Comparison of ENCODE assay signal across 16 cellular contexts in the genomic region with DNA sequence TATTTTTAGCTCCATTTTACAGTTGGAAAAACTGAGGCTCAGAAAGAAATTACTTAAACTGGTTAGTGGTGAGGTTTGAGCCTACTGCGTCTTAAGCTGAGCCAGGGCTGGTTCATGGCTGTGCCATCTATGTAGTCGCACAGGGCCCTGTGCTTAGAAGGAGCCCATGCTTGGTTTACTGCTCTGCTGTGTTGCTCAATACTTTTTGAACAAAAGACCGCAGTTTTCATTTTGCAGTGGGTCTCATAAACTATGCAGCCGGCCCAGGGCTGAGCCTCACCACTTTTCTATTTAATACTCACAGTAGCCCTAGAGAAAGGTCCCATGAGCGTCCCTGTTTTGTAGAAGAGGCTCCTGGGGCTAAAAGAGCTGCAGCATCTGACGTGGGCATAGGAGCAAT. TPM values are rescaled to one million over a fixed set of nuclear protein-coding genes. Genes with fewer than 3 reads are reported as not detected.
DNase-seq lines count a peak whose midpoint lies in the region; ATAC-seq and TF ChIP-seq lines count a peak whose summit lies in the region.
"Had no signal": no experiment of that assay in that cellular context is flagged by ENCODE, and none has a peak within 500 bp of the region (broad histone marks: within the 10 kb centered on the region; RNA-seq: fewer than 3 reads in every experiment).

No MANE protein-coding gene starts in this region.

- intact Hi-C loops in Right ventricle myocardium inferior (cut with DNase I) (no loop called here), cardiac septum (cut with DNase I) (no loop called here), upper lobe of right lung (cut with DNase I) (no loop called here)

- H3K9ac ChIP-seq in duodenal mucosa (ENCODE audit: low read depth in 1 of 2, low read length in 2 of 2) = no peak overlapping the region

- H3K27me3 ChIP-seq in duodenal mucosa (ENCODE audit: control insufficient read depth in 1 of 2, insufficient read depth in 2 of 2, low read length in 2 of 2) (no peaks in the 10 kb centered on the region), mononuclear cell (ENCODE audit: insufficient read depth, low read length) (no peaks in the 10 kb centered on the region), upper lobe of right lung (no peaks in the 10 kb centered on the region)
- H3K27me3 ChIP-seq: uterus had no signal

- H3K4me3 ChIP-seq in duodenal mucosa (ENCODE audit: low read depth in 1 of 2, low read length in 2 of 2) (peak overlapping the region in 1 of 2 donors; percentile 38), mononuclear cell (ENCODE audit: low read length) (peak overlapping the region; percentile 58), upper lobe of right lung (peak overlapping the region; percentile 36)
- H3K4me3 ChIP-seq: uterus had no signal

- H3K27ac ChIP-seq in duodenal mucosa (ENCODE audit: low read depth, low read length) (peak overlapping the region; percentile 12), upper lobe of right lung (peak overlapping the region; percentile 79)
- H3K27ac ChIP-seq: brain microvascular endothelial cell, WERI-Rb-1 had no signal

- DNase-seq in Right ventricle myocardium inferior (ENCODE audit: missing footprints) = peak; percentile 57
- DNase-seq in cardiac septum (ENCODE audit: low spot score) = no peak
- DNase-seq in upper lobe of right lung = no peak
- no peak for DNase-seq in NCI-H2081 treated with DMSO at 0.1 percent for 48 hours (lab: John Stamatoyannopoulos, UW)
- DNase-seq in stimulated activated CD4-positive, alpha-beta T cell treated with anti-CD3 and anti-CD28 coated beads, Interleukin-2, amount 100 ng/mL, for 24 hours = no peak
- DNase-seq: brain microvascular endothelial cell; islet precursor cell; naive thymus-derived CD4-positive, alpha-beta T cell; NCI-H1092; NCI-H2171 treated with DMSO at 0.1 percent for 48 hours; stimulated activated CD4-positive, alpha-beta T cell treated with anti-CD3 and anti-CD28 coated beads, Interleukin-4, amount 100 ng/mL, for 24 hours; WERI-Rb-1 had no signal

- H3K9me3 ChIP-seq in duodenal mucosa (ENCODE audit: control insufficient read depth in 1 of 2, low read length in 2 of 2) (no peaks in the 10 kb centered on the region), mononuclear cell (ENCODE audit: low read depth, low read length) (no peaks in the 10 kb centered on the region), upper lobe of right lung (no peaks in the 10 kb centered on the region)
- H3K9me3 ChIP-seq: uterus had no signal

- ATAC-seq in Right ventricle myocardium inferior (no peak), upper lobe of right lung (no peak), GM18907 (IDR thresholded peaks at IDR 0.05; ENCODE audit: unreplicated experiment) (no peak)

- no peak for TF ChIP-seq CTCF in upper lobe of right lung (IDR thresholded peaks at IDR 0.05)

- no peaks in the 10 kb centered on the region for H3K36me3 ChIP-seq in duodenal mucosa (ENCODE audit: control insufficient read depth in 1 of 2, insufficient read depth in 2 of 2, low read length in 2 of 2)
- no peaks in the 10 kb centered on the region for H3K36me3 ChIP-seq in upper lobe of right lung
- H3K36me3 ChIP-seq: brain microvascular endothelial cell, uterus, WERI-Rb-1 had no signal

- H3K4me1 ChIP-seq in duodenal mucosa (ENCODE audit: control insufficient read depth in 1 of 2, insufficient read depth in 2 of 2, low read length in 2 of 2) (no peaks in the 10 kb centered on the region), mononuclear cell (ENCODE audit: insufficient read depth, low read length) (peaks cover 67% of the 10 kb centered on the region), upper lobe of right lung (peaks cover 6% of the 10 kb centered on the region)
- H3K4me1 ChIP-seq: uterus had no signal

RNA-seq across cellular contexts. Expression of a gene that starts 0.6 kb away (rescaled TPM):
- total RNA-seq in Right ventricle myocardium inferior (4.0 TPM), cardiac septum (2.2 TPM), mononuclear cell (8.8 TPM), upper lobe of right lung (14.3 TPM)

RNA-seq across cellular contexts. Expression of a gene that starts 24.0 kb away (rescaled TPM):
- total RNA-seq in Right ventricle myocardium inferior = 51.6 TPM
- 64.0 TPM for total RNA-seq in cardiac septum
- 28.1 TPM for total RNA-seq in mononuclear cell
- total RNA-seq in upper lobe of right lung = 73.4 TPM
